In genomic region chr20:23165307-23165750, GRCh38 we compare ENCODE assay signal across 18 cellular contexts.
A peak's percentile ranks its signal among the peaks of the same experiment; 100 is the strongest.
DNase-seq lines count a peak whose midpoint lies in the region; ATAC-seq and TF ChIP-seq lines count a peak whose summit lies in the region.
"Had no signal": no experiment of that assay in that cellular context is flagged by ENCODE, and none has a peak within 500 bp of the region (broad histone marks: within the 10 kb centered on the region; RNA-seq: fewer than 3 reads in every experiment).

No MANE protein-coding gene starts in this region.

- H3K9me3 ChIP-seq in BLaER1 treated with 17β-estradiol and CSF1 and Interleukin-3, amounts not matched to agents 10 nM and 100 nM (replicated peaks in 1 of 11): no peaks in the 10 kb centered on the region
- no peaks in the 10 kb centered on the region for H3K9me3 ChIP-seq in left lung
- H3K9me3 ChIP-seq: gastrocnemius medialis, prostate gland, suprapubic skin had no signal

- H3K27me3 Mint-ChIP-seq in nephron progenitor cell (ENCODE audit: low read depth, poor library complexity): peaks cover 7% of the 10 kb centered on the region

- peaks cover 26% of the 10 kb centered on the region for H3K4me1 Mint-ChIP-seq in nephron progenitor cell

- no peaks in the 10 kb centered on the region for H3K36me3 Mint-ChIP-seq in nephron progenitor cell (ENCODE audit: low read depth)
- H3K36me3 Mint-ChIP-seq: brain had no signal

- TF ChIP-seq CTCF in astrocyte of the spinal cord (IDR thresholded peaks at IDR 0.05; ENCODE audit: low read depth, low read length) (peak; percentile 9), left lung (IDR thresholded peaks at IDR 0.05) (no peak), nephron progenitor cell (IDR thresholded peaks at IDR 0.05) (no peak), RWPE1 (conservative IDR thresholded peaks at IDR 0.05; ENCODE audit: low read depth) (no peak)

- peak overlapping the region in 4 of 11 experiments; percentile 15 to 29 (median 20); a peak in 2 of 22 replicates for H3K27ac ChIP-seq in BLaER1 treated with 17β-estradiol and CSF1 and Interleukin-3, amounts not matched to agents 10 nM and 100 nM
- H3K27ac ChIP-seq in left lung (no peak overlapping the region), RWPE1 (no peak overlapping the region)
- H3K27ac ChIP-seq: prostate gland, suprapubic skin had no signal

- intact Hi-C loops in left lung (cut with DNase I): no loop called here

- peak overlapping the region in 7 of 11 experiments; percentile 1 to 88 (median 48); a peak in 11 of 22 replicates for H3K4me2 ChIP-seq in BLaER1 treated with 17β-estradiol and CSF1 and Interleukin-3, amounts not matched to agents 10 nM and 100 nM

- H3K9me3 Mint-ChIP-seq in nephron progenitor cell: no peaks in the 10 kb centered on the region

- H3K27ac Mint-ChIP-seq in nephron progenitor cell: no peak overlapping the region
- H3K27ac Mint-ChIP-seq: activated CD8-positive, alpha-beta T cell treated with anti-CD3 and anti-CD28 coated beads, Interleukin-2, amount 10 ng/mL, durations not matched to agents 7 days and 5 days had no signal

- peaks cover 15 to 65% (median 43%) of the 10 kb centered on the region in 10 experiments for H3K4me1 ChIP-seq in BLaER1 treated with 17β-estradiol and CSF1 and Interleukin-3, amounts not matched to agents 10 nM and 100 nM
- peaks cover 16 to 38% of the 10 kb centered on the region in 2 donors for H3K4me1 ChIP-seq in left lung
- H3K4me1 ChIP-seq: prostate gland had no signal

- CTCF ChIA-PET in RWPE1 (lab: Yijun Ruan, JAX): interaction anchor here (0.5 to 1.2 kb wide), 4 partner anchors 119 to 1473 kb away, joined by 3 to 4 read pairs (median 3); no protein-coding TSS in a partner anchor

- no peaks in the 10 kb centered on the region for H4K20me1 ChIP-seq in BLaER1 treated with 17β-estradiol and CSF1 and Interleukin-3, amounts not matched to agents 10 nM and 100 nM

- ATAC-seq in left lung: peak; percentile 5
- no peak for ATAC-seq in GM19351 (IDR thresholded peaks at IDR 0.05; ENCODE audit: unreplicated experiment)
- ATAC-seq: activated CD8-positive, alpha-beta T cell treated with anti-CD3 and anti-CD28 coated beads, Interleukin-2, amount 10 ng/mL, durations not matched to agents 7 days and 5 days; gastrocnemius medialis had no signal

- no peak overlapping the region for H3K4me3 Mint-ChIP-seq in nephron progenitor cell
- H3K4me3 Mint-ChIP-seq: activated CD8-positive, alpha-beta T cell treated with anti-CD3 and anti-CD28 coated beads, Interleukin-2, amount 10 ng/mL, durations not matched to agents 7 days and 5 days; brain had no signal

- DNase-seq in H7: peak; percentile 82
- no peak for DNase-seq in astrocyte of the spinal cord (ENCODE audit: low read depth, low spot score)
- DNase-seq in left lung: no peak
- no peak for DNase-seq in nephron progenitor cell
- no peak for DNase-seq in RWPE1 (ENCODE audit: low spot score)
- DNase-seq in epidermal melanocyte (ENCODE audit: insufficient read length, low spot score): no peak
- DNase-seq: activated CD8-positive, alpha-beta T cell treated with anti-CD3 and anti-CD28 coated beads, Interleukin-2, amount 10 ng/mL, durations not matched to agents 7 days and 5 days; activated gamma-delta T cell; gastrocnemius medialis; GOT3; KG1; NCI-H1694; NK-92 treated with Interleukin-12 subunit alpha and Interleukin-12 subunit beta, amount 100 ng/mL, for 24 hours had no signal

- in situ Hi-C loops in astrocyte of the spinal cord (cut with HindIII; ENCODE audit: low sequenced_read_pairs): no loop called here

- POLR2A ChIA-PET in RWPE1 (lab: Yijun Ruan, JAX; ENCODE audit: low non-redundant PET): no interaction called here

- no peaks in the 10 kb centered on the region for H3K36me3 ChIP-seq in BLaER1 treated with 17β-estradiol and CSF1 and Interleukin-3, amounts not matched to agents 10 nM and 100 nM
- H3K36me3 ChIP-seq in H7 (replicated peaks; ENCODE audit: control insufficient read depth, insufficient read depth, low read length): no peaks in the 10 kb centered on the region
- no peaks in the 10 kb centered on the region for H3K36me3 ChIP-seq in left lung
- H3K36me3 ChIP-seq: gastrocnemius medialis, prostate gland, suprapubic skin had no signal

- no peaks in the 10 kb centered on the region for H3K27me3 ChIP-seq in BLaER1 treated with 17β-estradiol and CSF1 and Interleukin-3, amounts not matched to agents 10 nM and 100 nM
- H3K27me3 ChIP-seq in H7 (ENCODE audit: control insufficient read depth, insufficient read depth, low read length) (no peaks in the 10 kb centered on the region), left lung (no peaks in the 10 kb centered on the region)
- H3K27me3 ChIP-seq: gastrocnemius medialis, suprapubic skin had no signal

- H3K9ac ChIP-seq in BLaER1 treated with 17β-estradiol and CSF1 and Interleukin-3, amounts not matched to agents 10 nM and 100 nM: no peak overlapping the region

- no peak overlapping the region for H3K4me3 ChIP-seq in BLaER1 treated with 17β-estradiol and CSF1 and Interleukin-3, amounts not matched to agents 10 nM and 100 nM
- H3K4me3 ChIP-seq in H7 (ENCODE audit: insufficient read depth, low read depth, low read length) (no peak overlapping the region), astrocyte of the spinal cord (ENCODE audit: low read depth, low read length) (no peak overlapping the region), left lung (no peak overlapping the region)
- H3K4me3 ChIP-seq: gastrocnemius medialis, prostate gland, suprapubic skin had no signal
